In genomic region chr13:114314074-114314912, GRCh38 we compare ENCODE assay signal across 8 cellular contexts. TPM values are rescaled to one million over a fixed set of nuclear protein-coding genes. Genes with fewer than 3 reads are reported as not detected.
DNase-seq lines count a peak whose midpoint lies in the region; ATAC-seq and TF ChIP-seq lines count a peak whose summit lies in the region.

A gene with protein sequence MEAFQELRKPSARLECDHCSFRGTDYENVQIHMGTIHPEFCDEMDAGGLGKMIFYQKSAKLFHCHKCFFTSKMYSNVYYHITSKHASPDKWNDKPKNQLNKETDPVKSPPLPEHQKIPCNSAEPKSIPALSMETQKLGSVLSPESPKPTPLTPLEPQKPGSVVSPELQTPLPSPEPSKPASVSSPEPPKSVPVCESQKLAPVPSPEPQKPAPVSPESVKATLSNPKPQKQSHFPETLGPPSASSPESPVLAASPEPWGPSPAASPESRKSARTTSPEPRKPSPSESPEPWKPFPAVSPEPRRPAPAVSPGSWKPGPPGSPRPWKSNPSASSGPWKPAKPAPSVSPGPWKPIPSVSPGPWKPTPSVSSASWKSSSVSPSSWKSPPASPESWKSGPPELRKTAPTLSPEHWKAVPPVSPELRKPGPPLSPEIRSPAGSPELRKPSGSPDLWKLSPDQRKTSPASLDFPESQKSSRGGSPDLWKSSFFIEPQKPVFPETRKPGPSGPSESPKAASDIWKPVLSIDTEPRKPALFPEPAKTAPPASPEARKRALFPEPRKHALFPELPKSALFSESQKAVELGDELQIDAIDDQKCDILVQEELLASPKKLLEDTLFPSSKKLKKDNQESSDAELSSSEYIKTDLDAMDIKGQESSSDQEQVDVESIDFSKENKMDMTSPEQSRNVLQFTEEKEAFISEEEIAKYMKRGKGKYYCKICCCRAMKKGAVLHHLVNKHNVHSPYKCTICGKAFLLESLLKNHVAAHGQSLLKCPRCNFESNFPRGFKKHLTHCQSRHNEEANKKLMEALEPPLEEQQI (plus strand): TSS chr13:114314503. CDS start chr13:114323843, 9,340 bp downstream.

- H3K27me3 Mint-ChIP-seq in type B pancreatic cell: no peaks in the 10 kb centered on the region

- H3K27ac ChIP-seq in heart right ventricle: peak within 1 kb of the TSS; percentile 87 to 98 (median 94)

- ATAC-seq in HG02870 (IDR thresholded peaks at IDR 0.05; ENCODE audit: unreplicated experiment) (peak; percentile 69), heart right ventricle (peak; percentile 95 to 98 (median 96))

- intact Hi-C loops in T-helper 1 cell treated with Interleukin-12 subunit alpha and Interleukin-12 subunit beta and Interleukin-4 antibody, amounts not matched to agents 30 ng/mL and 1 ng/mL, for 36 hours (cut with micrococcal nuclease): loop anchor here (1.0 kb wide), 3 partner anchors 33 to 249 kb away; partner anchors contain the start of gene UPF3A
- intact Hi-C loops in heart right ventricle (cut with DNase I): loop anchor here in 2 of 10 donors (1.0 kb wide), 1 partner anchor 33 kb away; the partner anchor contains the start of gene UPF3A (in 2 of the 2)
- intact Hi-C loops in posterior cingulate gyrus (cut with DNase I): loop anchor here (1.0 kb wide), 1 partner anchor 33 kb away; the partner anchor contains the start of gene UPF3A

- peak in 1 of 9 donors; percentile 3 for TF ChIP-seq CTCF in heart right ventricle (IDR thresholded peaks at IDR 0.05)
- peak; percentile 29 for TF ChIP-seq CTCF in type B pancreatic cell (conservative IDR thresholded peaks at IDR 0.05)

- 1% methylated on average over 90 to 107 of the region's 107 CpGs for WGBS in heart right ventricle, 2 donors

- TF ChIP-seq POLR2A in GM15510 (IDR thresholded peaks at IDR 0.05; ENCODE audit: borderline replicate concordance, extremely low read depth, insufficient read length): peak; percentile 95

- no peaks in the 10 kb centered on the region for H3K36me3 ChIP-seq in heart right ventricle

- H3K4me1 ChIP-seq in heart right ventricle: peaks cover 0 to 54% (median 40%) of the 10 kb centered on the region in 9 donors

- H3K27me3 ChIP-seq in heart right ventricle: no peaks in the 10 kb centered on the region

- peak within 1 kb of the TSS; percentile 84 for H3K27ac Mint-ChIP-seq in type B pancreatic cell

- H3K9me3 ChIP-seq in heart right ventricle: no peaks in the 10 kb centered on the region

- H3K36me3 Mint-ChIP-seq in type B pancreatic cell: peaks cover 6% of the 10 kb centered on the region

- H3K4me3 Mint-ChIP-seq in type B pancreatic cell: peak within 1 kb of the TSS; percentile 89

- peaks cover 12% of the 10 kb centered on the region for H3K4me1 Mint-ChIP-seq in type B pancreatic cell (ENCODE audit: unreplicated experiment)

- DNase-seq in NCI-H146 (lab: John Stamatoyannopoulos, UW) (peak; percentile 96), amniotic epithelial cell (ENCODE audit: low read depth) (peak; percentile 96), heart right ventricle (peak; percentile 95 to 98), posterior cingulate gyrus (peak; percentile 90 to 99 (median 94)), type B pancreatic cell (ENCODE audit: extremely low spot score, unreplicated experiment) (peak; percentile 96)

- peak within 1 kb of the TSS; percentile 29 to 93 (median 83) for H3K4me3 ChIP-seq in heart right ventricle

- no peaks in the 10 kb centered on the region for H3K9me3 Mint-ChIP-seq in type B pancreatic cell

RNA-seq across cellular contexts. Expression of the gene that starts here (rescaled TPM):
- 31.0 and 32.8 TPM in 2 replicates for total RNA-seq in T-helper 1 cell treated with Interleukin-12 subunit alpha and Interleukin-12 subunit beta and Interleukin-4 antibody, amounts not matched to agents 30 ng/mL and 1 ng/mL, for 36 hours
- 10 to 100 TPM in 6 of 10 donors, 1 to 10 TPM in 4; 8.6 to 17.4 (median 11.4) TPM for total RNA-seq in heart right ventricle
- polyA plus RNA-seq in heart right ventricle: 1 to 10 TPM; 3.0 to 4.2 TPM
- 19.2 and 37.0 TPM in 2 replicates for total RNA-seq in type B pancreatic cell (ENCODE audit: low replicate concordance)

Comparison
In these comparisons a context has a peak if more than half of its experiments do, and no peak if none do; other contexts are left out.
1. Peak in every context shown above with its lines: DNase-seq, ATAC-seq, H3K4me3 ChIP-seq and H3K27ac ChIP-seq.